ENCODE assay signal across 8 cellular contexts in the genomic region with DNA sequence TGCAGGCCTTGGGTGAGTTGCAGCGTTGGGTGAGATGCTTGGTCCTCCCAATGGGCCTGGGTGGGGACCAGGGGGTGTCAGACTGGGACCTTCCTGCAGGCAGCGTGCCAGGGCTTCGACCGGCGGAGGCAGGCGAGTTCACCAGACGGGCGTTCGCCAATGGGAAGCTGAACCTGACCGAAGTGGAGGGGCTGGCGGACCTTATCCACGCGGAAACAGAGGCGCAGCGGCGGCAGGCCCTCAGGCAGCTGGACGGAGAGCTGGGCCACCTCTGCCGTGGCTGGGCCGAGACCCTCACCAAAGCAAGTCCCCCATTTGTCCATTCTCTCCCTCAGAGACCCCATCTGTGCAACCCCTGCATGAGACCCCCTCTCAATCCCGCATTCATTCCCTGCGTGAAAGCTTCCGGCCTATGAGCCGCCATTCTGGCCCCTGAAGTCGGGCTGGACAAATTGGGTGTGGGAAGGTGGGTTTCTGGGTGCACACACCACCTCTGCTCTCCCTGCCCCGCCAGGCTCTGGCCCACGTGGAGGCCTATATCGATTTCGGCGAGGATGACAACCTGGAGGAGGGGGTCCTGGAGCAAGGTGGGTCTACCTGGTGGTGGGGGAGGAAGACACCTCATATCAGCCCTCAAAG. TPM values are rescaled to one million over a fixed set of nuclear protein-coding genes. Genes with fewer than 3 reads are reported as not detected.
DNase-seq lines count a peak whose midpoint lies in the region; ATAC-seq and TF ChIP-seq lines count a peak whose summit lies in the region.

No MANE protein-coding gene starts in this region.

- no peak overlapping the region for H2AFZ ChIP-seq in mesenchymal stem cell (ENCODE audit: low read depth, low read length)

- peak overlapping the region; percentile 90 for H4K8ac ChIP-seq in mesenchymal stem cell (ENCODE audit: low read length)

- H3K9me3 ChIP-seq in adrenal gland (replicated peaks in 1 of 3) (no peaks in the 10 kb centered on the region), mesenchymal stem cell (ENCODE audit: control insufficient read depth, low read length) (no peaks in the 10 kb centered on the region)

- H3K23ac ChIP-seq in mesenchymal stem cell (ENCODE audit: low read length in 2 of 2) = no peak overlapping the region

- ATAC-seq in left ventricle myocardium superior (no peak), left cardiac atrium (no peak), GM21423 (IDR thresholded peaks at IDR 0.05; ENCODE audit: unreplicated experiment) (no peak), HG03521 (IDR thresholded peaks at IDR 0.05; ENCODE audit: unreplicated experiment) (no peak)

- no peak overlapping the region for H3K27ac ChIP-seq in adrenal gland
- no peak overlapping the region for H3K27ac ChIP-seq in mesenchymal stem cell (ENCODE audit: low read length, poor library complexity, severe bottlenecking)

- intact Hi-C loops in left ventricle myocardium superior (cut with micrococcal nuclease) = no loop called here
- intact Hi-C loops in left cardiac atrium (cut with DNase I) = no loop called here
- intact Hi-C loops in adrenal gland (cut with DNase I) = no loop called here

- H3K4me3 ChIP-seq in adrenal gland = peak overlapping the region in 1 of 4 donors; percentile 72
- H3K4me3 ChIP-seq in mesenchymal stem cell (ENCODE audit: insufficient read depth in 1 of 2, low read depth in 1 of 2, low read length in 2 of 2) = peak overlapping the region in 1 of 2 experiments; percentile 98

- peaks cover 16% of the 10 kb centered on the region for H3K79me1 ChIP-seq in mesenchymal stem cell (replicated peaks; ENCODE audit: low read length, poor library complexity, severe bottlenecking)

- TF ChIP-seq POLR2A in adrenal gland (IDR thresholded peaks at IDR 0.05) = no peak

- DNase-seq in left ventricle myocardium superior (peak; percentile 48), left cardiac atrium (no peak), adrenal gland (peak in 4 of 7 donors; percentile 27 to 61 (median 51)), mesenchymal stem cell (no peak), RKO (ENCODE audit: low spot score) (no peak), NCI-H2196 treated with DMSO at 0.1 percent for 48 hours (lab: John Stamatoyannopoulos, UW; ENCODE audit: unreplicated experiment) (no peak)

- H2BK120ac ChIP-seq in mesenchymal stem cell (ENCODE audit: low read depth, low read length) = no peak overlapping the region

- no peak overlapping the region for H3K18ac ChIP-seq in mesenchymal stem cell (ENCODE audit: low read depth in 1 of 2, low read length in 2 of 2)

- peak overlapping the region in 1 of 2 experiments; percentile 41 for H3K4ac ChIP-seq in mesenchymal stem cell (ENCODE audit: low read depth in 1 of 2, low read length in 2 of 2)

- peak overlapping the region; percentile 81 for H4K91ac ChIP-seq in mesenchymal stem cell (ENCODE audit: low read length)

- TF ChIP-seq CTCF in adrenal gland (IDR thresholded peaks at IDR 0.05) = no peak

- no peaks in the 10 kb centered on the region for H3K27me3 ChIP-seq in adrenal gland
- no peaks in the 10 kb centered on the region for H3K27me3 ChIP-seq in mesenchymal stem cell (ENCODE audit: control insufficient read depth in 1 of 2, insufficient read depth in 1 of 2, low read length in 2 of 2)

- no peak overlapping the region for H2AK5ac ChIP-seq in mesenchymal stem cell (ENCODE audit: low read length, severe bottlenecking)

- H3K36me3 ChIP-seq in adrenal gland (replicated peaks in 1 of 2) = no peaks in the 10 kb centered on the region
- H3K36me3 ChIP-seq in mesenchymal stem cell (ENCODE audit: control insufficient read depth in 1 of 2, insufficient read depth in 2 of 2, low read depth in 1 of 2, low read length in 2 of 2) = peaks cover 7 to 30% of the 10 kb centered on the region in 2 experiments

- no peak overlapping the region for H3K14ac ChIP-seq in mesenchymal stem cell (ENCODE audit: low read length in 2 of 2)

- H2BK15ac ChIP-seq in mesenchymal stem cell (ENCODE audit: low read depth, poor library complexity, severe bottlenecking) = no peak overlapping the region

- H3K4me1 ChIP-seq in adrenal gland (replicated peaks in 1 of 2) (peaks cover 19 to 24% of the 10 kb centered on the region in 2 donors), mesenchymal stem cell (ENCODE audit: control insufficient read depth, insufficient read depth, low read depth, low read length) (peaks cover 30% of the 10 kb centered on the region)

- peak overlapping the region; percentile 69 for H3K4me2 ChIP-seq in mesenchymal stem cell (ENCODE audit: low read length, poor library complexity, severe bottlenecking)

- 88 to 94% (median 91%) methylated on average over 11 to 29 of the region's 29 CpGs for WGBS in adrenal gland, 4 donors
- WGBS in mesenchymal stem cell = 97% methylated on average over 26 of the region's 29 CpGs

- H2BK12ac ChIP-seq in mesenchymal stem cell (ENCODE audit: low read length in 2 of 2) = no peak overlapping the region

- H3K9ac ChIP-seq in mesenchymal stem cell (ENCODE audit: low read length) = peak overlapping the region; percentile 83

- H2BK5ac ChIP-seq in mesenchymal stem cell (ENCODE audit: low read depth, low read length, poor library complexity, severe bottlenecking) = no peak overlapping the region

RNA-seq across cellular contexts. Expression of a gene that starts 1.2 kb away (rescaled TPM):
- total RNA-seq in left ventricle myocardium superior (11.5 TPM), left cardiac atrium (10 to 100 TPM in 1 of 2 donors, 1 to 10 TPM in 1; 9.7 to 12.8 TPM), adrenal gland (10 to 100 TPM; 18.9 to 50.4 (median 27.9) TPM)
- polyA plus RNA-seq in adrenal gland = 10 to 100 TPM in 2 of 3 donors, 1 to 10 TPM in 1; 5.5 to 36.8 (median 19.0) TPM
- 8.4 TPM for polyA plus RNA-seq in mesenchymal stem cell (2013, experiment 1 of 2)
- polyA plus RNA-seq in mesenchymal stem cell (2013, experiment 2 of 2) = 8.6 TPM

RNA-seq across cellular contexts. Expression of a gene that starts 3.9 kb away (rescaled TPM):
- total RNA-seq in left ventricle myocardium superior = 11.7 TPM
- 1 to 10 TPM; 9.5 to 10.0 TPM for total RNA-seq in left cardiac atrium
- total RNA-seq in adrenal gland = 10 to 100 TPM; 18.4 to 78.0 (median 27.9) TPM
- polyA plus RNA-seq in adrenal gland = 10 to 100 TPM in 2 of 3 donors, 1 to 10 TPM in 1; 4.4 to 70.7 (median 33.0) TPM
- polyA plus RNA-seq in mesenchymal stem cell (2013, experiment 1 of 2) = 5.5 TPM
- 5.3 TPM for polyA plus RNA-seq in mesenchymal stem cell (2013, experiment 2 of 2)

RNA-seq across cellular contexts. Expression of a gene that starts 29.2 kb away (rescaled TPM):
- total RNA-seq in left ventricle myocardium superior (31.9 TPM), left cardiac atrium (10 to 100 TPM; 27.5 to 33.3 TPM), adrenal gland (10 to 100 TPM in 7 of 8 donors, 1 to 10 TPM in 1; 6.8 to 54.9 (median 38.7) TPM)
- polyA plus RNA-seq in adrenal gland = 10 to 100 TPM; 40.3 to 71.4 (median 50.4) TPM
- polyA plus RNA-seq in mesenchymal stem cell (2013, experiment 1 of 2) = 151 TPM
- 152 TPM for polyA plus RNA-seq in mesenchymal stem cell (2013, experiment 2 of 2)

RNA-seq across cellular contexts. Expression of a gene that starts 32.9 kb away (rescaled TPM):
- total RNA-seq in left ventricle myocardium superior (242 TPM), left cardiac atrium (100 to 1,000 TPM; 147 to 152 TPM), adrenal gland (100 to 1,000 TPM; 126 to 358 (median 170) TPM)
- polyA plus RNA-seq in adrenal gland = 100 to 1,000 TPM; 101 to 144 (median 121) TPM
- 81.3 TPM for polyA plus RNA-seq in mesenchymal stem cell (2013, experiment 1 of 2)
- 83.5 TPM for polyA plus RNA-seq in mesenchymal stem cell (2013, experiment 2 of 2)

RNA-seq across cellular contexts. Expression of a gene that starts 35.3 kb away (rescaled TPM):
- 14.8 TPM for total RNA-seq in left ventricle myocardium superior
- total RNA-seq in left cardiac atrium = 10 to 100 TPM; 11.2 to 11.6 TPM
- 10 to 100 TPM; 24.7 to 60.0 (median 42.1) TPM for total RNA-seq in adrenal gland
- polyA plus RNA-seq in adrenal gland = 10 to 100 TPM in 2 of 3 donors, 1 to 10 TPM in 1; 2.3 to 33.1 (median 32.0) TPM
- 5.3 TPM for polyA plus RNA-seq in mesenchymal stem cell (2013, experiment 1 of 2)
- polyA plus RNA-seq in mesenchymal stem cell (2013, experiment 2 of 2) = 5.1 TPM

Comparison
In these comparisons a context has a peak if more than half of its experiments do, and no peak if none do; other contexts are left out.
1. DNase-seq: peak in left ventricle myocardium superior (single experiment) and adrenal gland (4 of 7); none in left cardiac atrium (single experiment), mesenchymal stem cell (single experiment), RKO (single experiment) and NCI-H2196 treated with DMSO at 0.1 percent for 48 hours (single experiment).